8 cellular contexts compared by ENCODE assay signal in genomic region chr14:91996951-91997371, GRCh38. TPM values are rescaled to one million over a fixed set of nuclear protein-coding genes. Genes with fewer than 3 reads are reported as not detected.
DNase-seq lines count a peak whose midpoint lies in the region; ATAC-seq and TF ChIP-seq lines count a peak whose summit lies in the region.

No MANE protein-coding gene starts in this region.

- no peaks in the 10 kb centered on the region for H3K9me3 ChIP-seq in A673 (ENCODE audit: low read depth, low read length, poor library complexity, severe bottlenecking)
- H3K9me3 ChIP-seq in adipocyte (ENCODE audit: control insufficient read depth, low read length) = no peaks in the 10 kb centered on the region
- no peaks in the 10 kb centered on the region for H3K9me3 ChIP-seq in right cardiac atrium (ENCODE audit: control insufficient read depth, low read length)
- no peaks in the 10 kb centered on the region for H3K9me3 ChIP-seq in smooth muscle cell (replicated peaks; ENCODE audit: low read depth)

- 33% methylated on average over 2 of the region's 2 CpGs for WGBS in right cardiac atrium
- 72% methylated on average over 2 of the region's 2 CpGs for WGBS in smooth muscle cell (ENCODE audit: low lambda C conversion rate)

- H3K4me3 ChIP-seq in A673 (ENCODE audit: low read depth, low read length, poor library complexity, severe bottlenecking) = no peak overlapping the region
- H3K4me3 ChIP-seq in adipocyte (ENCODE audit: low read length) = no peak overlapping the region
- H3K4me3 ChIP-seq in right cardiac atrium (ENCODE audit: low read length) = no peak overlapping the region
- no peak overlapping the region for H3K4me3 ChIP-seq in smooth muscle cell

- H3K27me3 ChIP-seq in A673 (replicated peaks; ENCODE audit: insufficient read depth, low read depth, low read length, poor library complexity) (no peaks in the 10 kb centered on the region), adipocyte (replicated peaks; ENCODE audit: control insufficient read depth, insufficient read depth, low read length) (no peaks in the 10 kb centered on the region), right cardiac atrium (ENCODE audit: control insufficient read depth, insufficient read depth) (no peaks in the 10 kb centered on the region), smooth muscle cell (ENCODE audit: low read depth) (no peaks in the 10 kb centered on the region)

- DNase-seq in A673 (ENCODE audit: low spot score) (peak; percentile 92), GM03348 (ENCODE audit: low spot score) (peak; percentile 80), NCI-H1694 (lab: John Stamatoyannopoulos, UW) (peak; percentile 62), adipocyte (ENCODE audit: low read depth) (peak; percentile 89), right cardiac atrium (no peak), smooth muscle cell (lab: John Stamatoyannopoulos, UW; ENCODE audit: unreplicated experiment) (no peak)
- DNase-seq in stimulated activated CD4-positive, alpha-beta T cell treated with anti-CD3 and anti-CD28 coated beads, Interleukin-2, amount 100 ng/mL, for 24 hours = no peak
- no peak for DNase-seq in stimulated activated CD4-positive, alpha-beta T cell treated with anti-CD3 and anti-CD28 coated beads, Interleukin-4, amount 100 ng/mL, for 1 hour

- no peak overlapping the region for H2AFZ ChIP-seq in smooth muscle cell (ENCODE audit: low read depth)

- no peak overlapping the region for H3K4me2 ChIP-seq in smooth muscle cell

- H3K9ac ChIP-seq in adipocyte (ENCODE audit: low read length) = no peak overlapping the region
- no peak overlapping the region for H3K9ac ChIP-seq in smooth muscle cell (ENCODE audit: low read depth)

- peak; percentile 43 to 45 for ATAC-seq in right cardiac atrium

- H3K27ac ChIP-seq in A673 (ENCODE audit: low read depth, low read length, poor library complexity, severe bottlenecking) (no peak overlapping the region), right cardiac atrium (ENCODE audit: low read length) (no peak overlapping the region), smooth muscle cell (ENCODE audit: low read depth) (peak overlapping the region; percentile 7)

- peaks cover 17% of the 10 kb centered on the region for H3K36me3 ChIP-seq in A673 (ENCODE audit: insufficient read depth, low read length, poor library complexity, severe bottlenecking)
- peaks cover 43% of the 10 kb centered on the region for H3K36me3 ChIP-seq in adipocyte (ENCODE audit: control insufficient read depth, insufficient read depth, low read length, severe bottlenecking)
- peaks cover 26% of the 10 kb centered on the region for H3K36me3 ChIP-seq in smooth muscle cell (ENCODE audit: low read depth)

- TF ChIP-seq CTCF in A673 (conservative IDR thresholded peaks at IDR 0.05; ENCODE audit: low read depth, low read length) (peak; percentile 76), smooth muscle cell (IDR thresholded peaks at IDR 0.05; ENCODE audit: borderline replicate concordance, insufficient read depth, poor library complexity, severe bottlenecking) (peak; percentile 58)

- no TSS peak for BruUV-seq in A673 (replicated peaks; lab: Mats Ljungman, UMichigan)

- peaks cover 23% of the 10 kb centered on the region for H4K20me1 ChIP-seq in smooth muscle cell (ENCODE audit: low read depth)

- H3K79me2 ChIP-seq in smooth muscle cell (ENCODE audit: low read depth) = no peaks in the 10 kb centered on the region

- peaks cover 14% of the 10 kb centered on the region for H3F3A ChIP-seq in smooth muscle cell (ENCODE audit: low read depth)

- intact Hi-C loops in A673 (cut with micrococcal nuclease; ENCODE audit: unreplicated experiment) = loop anchor here (10.0 kb wide), 2 partner anchors 342 to 502 kb away; no protein-coding TSS in a partner anchor
- intact Hi-C loops in right cardiac atrium (cut with DNase I) = no loop called here

- CTCF ChIA-PET in A673 (lab: Charles Lee) = interaction anchor here (0.6 to 1.2 kb wide), 3 partner anchors 44 to 109 kb away, joined by 3 to 5 read pairs (median 4); partner anchors contain the start of gene ATXN3

- H3K4me1 ChIP-seq in A673 (ENCODE audit: insufficient read depth, low read length, poor library complexity, severe bottlenecking) = peaks cover 22% of the 10 kb centered on the region
- peaks cover 17% of the 10 kb centered on the region for H3K4me1 ChIP-seq in adipocyte (ENCODE audit: control insufficient read depth, insufficient read depth, low read length)
- H3K4me1 ChIP-seq in right cardiac atrium (ENCODE audit: control insufficient read depth, insufficient read depth, low read length) = no peaks in the 10 kb centered on the region
- no peaks in the 10 kb centered on the region for H3K4me1 ChIP-seq in smooth muscle cell (ENCODE audit: low read depth)

- POLR2A ChIA-PET in A673 (lab: Charles Lee; ENCODE audit: low non-redundant PET) = no interaction called here

RNA-seq across cellular contexts. Expression of gene TRIP11, which starts 42.9 kb away (rescaled TPM):
- 39.7 and 46.9 TPM in 2 replicates for total RNA-seq in A673 (2021)
- 10 to 100 TPM; 48.3 to 61.1 (median 55.5) TPM for total RNA-seq in right cardiac atrium
- 6.9 TPM for polyA plus RNA-seq in right cardiac atrium
- 38.1 and 61.5 TPM in 2 replicates for total RNA-seq in smooth muscle cell
- polyA plus RNA-seq in smooth muscle cell = 30.0 and 45.4 TPM in 2 replicates

RNA-seq across cellular contexts. Expression of gene FBLN5, which starts 49.5 kb away (rescaled TPM):
- total RNA-seq in A673 (2021) = 10.7 and 15.7 TPM in 2 replicates
- 100 to 1,000 TPM in 3 of 4 donors, 10 to 100 TPM in 1; 99.7 to 173 (median 152) TPM for total RNA-seq in right cardiac atrium
- 122 TPM for polyA plus RNA-seq in right cardiac atrium
- total RNA-seq in smooth muscle cell = 82.1 and 109 TPM in 2 replicates
- polyA plus RNA-seq in smooth muscle cell = 104 and 154 TPM in 2 replicates

Comparison
In these comparisons a context has a peak if more than half of its experiments do, and no peak if none do; other contexts are left out.
1. DNase-seq: peak in A673 (single experiment), GM03348 (single experiment), NCI-H1694 (single experiment) and adipocyte (single experiment); none in right cardiac atrium (0 of 3), smooth muscle cell (single experiment), stimulated activated CD4-positive, alpha-beta T cell treated with anti-CD3 and anti-CD28 coated beads, Interleukin-2, amount 100 ng/mL, for 24 hours (0 of 2) and stimulated activated CD4-positive, alpha-beta T cell treated with anti-CD3 and anti-CD28 coated beads, Interleukin-4, amount 100 ng/mL, for 1 hour (single experiment).